ENCODE assay signal across 1 cellular context in the genomic region with DNA sequence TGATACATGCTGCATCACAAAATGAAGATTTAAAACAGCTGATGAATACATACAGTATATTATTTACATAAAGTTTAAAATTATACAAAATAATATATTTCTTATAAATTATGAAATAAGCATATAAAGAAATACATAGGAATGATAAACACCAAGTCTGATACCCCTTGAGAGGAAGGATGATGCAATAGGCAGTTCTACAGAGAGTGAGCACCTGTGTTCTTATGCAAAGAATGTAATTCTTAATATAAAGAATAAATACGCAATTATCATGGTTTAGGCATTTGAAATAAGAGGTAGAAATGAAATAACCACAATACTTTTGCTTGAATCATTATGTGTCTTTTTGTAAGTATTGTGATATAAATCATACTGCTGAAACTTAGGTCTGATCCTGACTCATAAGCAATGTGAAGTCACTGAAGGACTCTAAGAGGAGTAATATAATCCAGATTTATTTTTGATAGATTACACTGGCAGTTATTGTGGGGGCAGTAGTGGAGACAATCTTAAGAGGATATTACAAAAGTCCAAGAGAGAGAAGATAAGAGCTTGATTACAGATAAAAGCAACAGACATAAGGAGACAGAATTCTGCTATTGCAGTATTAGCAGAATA.
A peak's percentile ranks its signal among the peaks of the same experiment; 100 is the strongest.
TF ChIP-seq lines count a peak whose summit lies in the region.

No MANE protein-coding gene starts in this region.

TF ChIP-seq in K562, 482 proteins besides CTCF, POLR2A, EP300 and RAD21 (continued from another document):
- TF ChIP-seq GMEB1 (CRISPR knock-in tag; IDR thresholded peaks at IDR 0.05): no peak
- no peak for TF ChIP-seq DIDO1 (tag; IDR thresholded peaks at IDR 0.05; ENCODE audit: low read depth)
- TF ChIP-seq KLF13 (tag; IDR thresholded peaks at IDR 0.05; ENCODE audit: borderline replicate concordance, low read depth): no peak
- no peak for TF ChIP-seq PRMT5 (CRISPR knock-in tag; IDR thresholded peaks at IDR 0.05)
- TF ChIP-seq ZNF23 (CRISPR knock-in tag; IDR thresholded peaks at IDR 0.05): no peak
- no peak for TF ChIP-seq NR2C2 (CRISPR knock-in tag; IDR thresholded peaks at IDR 0.05)
- TF ChIP-seq NR2C2 (tag; IDR thresholded peaks at IDR 0.05): no peak
- TF ChIP-seq NFIX (CRISPR knock-in tag; IDR thresholded peaks at IDR 0.05; ENCODE audit: low read depth): no peak
- no peak for TF ChIP-seq PHF8 (IDR thresholded peaks at IDR 0.05; ENCODE audit: borderline replicate concordance, low read length)
- TF ChIP-seq, protein P1, sequence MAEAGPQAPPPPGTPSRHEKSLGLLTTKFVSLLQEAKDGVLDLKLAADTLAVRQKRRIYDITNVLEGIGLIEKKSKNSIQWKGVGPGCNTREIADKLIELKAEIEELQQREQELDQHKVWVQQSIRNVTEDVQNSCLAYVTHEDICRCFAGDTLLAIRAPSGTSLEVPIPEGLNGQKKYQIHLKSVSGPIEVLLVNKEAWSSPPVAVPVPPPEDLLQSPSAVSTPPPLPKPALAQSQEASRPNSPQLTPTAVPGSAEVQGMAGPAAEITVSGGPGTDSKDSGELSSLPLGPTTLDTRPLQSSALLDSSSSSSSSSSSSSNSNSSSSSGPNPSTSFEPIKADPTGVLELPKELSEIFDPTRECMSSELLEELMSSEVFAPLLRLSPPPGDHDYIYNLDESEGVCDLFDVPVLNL (CRISPR knock-in tag; IDR thresholded peaks at IDR 0.05; ENCODE audit: low read depth): no peak
- TF ChIP-seq PML (IDR thresholded peaks at IDR 0.05; ENCODE audit: low read length): no peak
- TF ChIP-seq ZEB2 (IDR thresholded peaks at IDR 0.05): no peak
- TF ChIP-seq ZNF639 (CRISPR knock-in tag; conservative IDR thresholded peaks at IDR 0.05 in 1 of 2, IDR thresholded peaks at IDR 0.05 in 1 of 2): no peak
- no peak for TF ChIP-seq CHCHD3 (CRISPR knock-in tag; IDR thresholded peaks at IDR 0.05)
- TF ChIP-seq ZHX1 (conservative IDR thresholded peaks at IDR 0.05; ENCODE audit: low read length): no peak
- TF ChIP-seq, protein P2, sequence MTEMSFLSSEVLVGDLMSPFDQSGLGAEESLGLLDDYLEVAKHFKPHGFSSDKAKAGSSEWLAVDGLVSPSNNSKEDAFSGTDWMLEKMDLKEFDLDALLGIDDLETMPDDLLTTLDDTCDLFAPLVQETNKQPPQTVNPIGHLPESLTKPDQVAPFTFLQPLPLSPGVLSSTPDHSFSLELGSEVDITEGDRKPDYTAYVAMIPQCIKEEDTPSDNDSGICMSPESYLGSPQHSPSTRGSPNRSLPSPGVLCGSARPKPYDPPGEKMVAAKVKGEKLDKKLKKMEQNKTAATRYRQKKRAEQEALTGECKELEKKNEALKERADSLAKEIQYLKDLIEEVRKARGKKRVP (CRISPR knock-in tag; IDR thresholded peaks at IDR 0.05): peak; percentile 63; the same call in 1 of the 2 replicates
- no peak for TF ChIP-seq SFPQ (IDR thresholded peaks at IDR 0.05; ENCODE audit: low read depth, low read length)
- TF ChIP-seq PURB (CRISPR knock-in tag; IDR thresholded peaks at IDR 0.05; ENCODE audit: low read depth): no peak
- no peak for TF ChIP-seq CC2D1A (IDR thresholded peaks at IDR 0.05)
- TF ChIP-seq ZBTB43 (CRISPR knock-in tag; IDR thresholded peaks at IDR 0.05): no peak
- TF ChIP-seq ARNT (IDR thresholded peaks at IDR 0.05): no peak
